ENCODE assay signal across 16 cellular contexts in the genomic region with DNA sequence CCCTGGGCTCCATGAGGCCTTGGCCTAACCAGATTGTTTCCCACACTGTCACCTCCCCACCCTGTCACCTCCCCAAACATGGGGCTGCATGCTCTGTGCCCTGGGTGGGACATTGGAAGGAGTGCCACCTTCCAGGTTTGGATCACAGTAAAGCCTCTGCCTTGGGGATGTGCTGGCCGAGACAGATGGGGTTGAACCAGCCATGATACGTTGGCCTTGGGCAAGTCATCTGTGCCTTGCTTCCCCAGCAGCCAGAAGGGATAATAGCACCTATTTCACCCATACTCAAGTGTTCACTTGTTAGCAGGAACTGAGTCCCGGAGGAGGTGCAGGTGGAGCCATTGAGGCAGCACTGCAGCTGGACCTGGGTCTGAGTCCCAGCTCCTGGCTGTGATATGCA. TPM values are rescaled to one million over a fixed set of nuclear protein-coding genes. Genes with fewer than 3 reads are reported as not detected.
A peak's percentile ranks its signal among the peaks of the same experiment; 100 is the strongest.
DNase-seq lines count a peak whose midpoint lies in the region; ATAC-seq, FAIRE-seq and TF ChIP-seq lines count a peak whose summit lies in the region.
"Not testable (repeated sequence)": the region's sequence is repeated elsewhere in the genome, so short reads cannot be mapped to it uniquely, and the experiment has no call there.
"Had no signal": no experiment of that assay in that cellular context is flagged by ENCODE, and none has a peak within 500 bp of the region (broad histone marks: within the 10 kb centered on the region; RNA-seq: fewer than 3 reads in every experiment).

No MANE protein-coding gene starts in this region.

- H3K4ac ChIP-seq in H9 (ENCODE audit: low read depth, low read length); trophoblast cell (ENCODE audit: low read depth, low read length): not testable (repeated sequence)

- H4K5ac ChIP-seq in H9 (ENCODE audit: insufficient read length, low read depth, low read length) = not testable (repeated sequence)

- TF ChIP-seq EP300 in HepG2 (IDR thresholded peaks at IDR 0.05; ENCODE audit: low read depth in 2 of 2, low read length in 2 of 2); HepG2 (CRISPR knock-in tag; IDR thresholded peaks at IDR 0.05; ENCODE audit: borderline replicate concordance): not testable (repeated sequence)

- not testable (repeated sequence) for H2BK15ac ChIP-seq in H9 (ENCODE audit: low read depth, low read length)

- not testable (repeated sequence) for H3K4me2 ChIP-seq in H9 (ENCODE audit: insufficient read depth, insufficient read length, low read length); HepG2 (ENCODE audit: low read depth, low read length); trophoblast cell (ENCODE audit: low read length)

- H2AFZ ChIP-seq in H9 (ENCODE audit: low read length); HepG2 (ENCODE audit: low read length); trophoblast cell (ENCODE audit: insufficient read depth, low read length, poor library complexity): not testable (repeated sequence)

- not testable (repeated sequence) for H2BK5ac ChIP-seq in H9 (ENCODE audit: insufficient read length, low read length); trophoblast cell (ENCODE audit: low read depth, low read length, poor library complexity)

- not testable (repeated sequence) for H3K36me3 ChIP-seq in RWPE2 (ENCODE audit: low read depth); endodermal cell (ENCODE audit: control insufficient read depth, insufficient read depth, low read length); heart left ventricle; HepG2 (replicated peaks in 1 of 2; ENCODE audit: control insufficient read depth in 1 of 2, insufficient read depth in 2 of 2, low read length in 2 of 2); trophoblast cell (ENCODE audit: control insufficient read depth in 1 of 2, insufficient read depth in 2 of 2, low read length in 2 of 2)

- intact Hi-C loops in heart left ventricle (cut with DNase I) = loop anchor here in 2 of 10 donors (10.0 kb wide), 2 partner anchors 251 to 1151 kb away; a partner anchor contains a TSS
- intact Hi-C loops in HepG2 (cut with micrococcal nuclease; ENCODE audit: unreplicated experiment) = not testable (repeated sequence)

- H3K27me3 Mint-ChIP-seq in H9 (ENCODE audit: low read depth); activated CD8-positive, alpha-beta memory T cell treated with anti-CD3 and anti-CD28 coated beads, Interleukin-2, amount 10 ng/mL, durations not matched to agents 7 days and 5 days; endodermal cell (ENCODE audit: insufficient read depth): not testable (repeated sequence)

- in situ Hi-C loops in HepG2 (cut with HindIII; ENCODE audit: extremely low pct_ligation_motif_present, low pct_unique_long_range_greater_than_20kb) = not testable (repeated sequence)

- H4K12ac ChIP-seq in trophoblast cell (ENCODE audit: low read depth, low read length) = not testable (repeated sequence)

- not testable (repeated sequence) for TF ChIP-seq RAD21 in HepG2 (CRISPR knock-in tag; IDR thresholded peaks at IDR 0.05)

- H3K56ac ChIP-seq in H9 (ENCODE audit: insufficient read length, low read depth, low read length) = not testable (repeated sequence)

- H3K79me1 ChIP-seq in H9 (ENCODE audit: insufficient read depth, low read depth, low read length, poor library complexity, severe bottlenecking); trophoblast cell (ENCODE audit: low read length): not testable (repeated sequence)

- no CpG with 5 or more reads among the region's 3 CpGs for WGBS in H9 (ENCODE audit: extremely low coverage, insufficient read length, low lambda C conversion rate)
- 61 to 68% methylated on average over 2 to 3 of the region's 3 CpGs for WGBS in endodermal cell (ENCODE audit: insufficient coverage in 1 of 2, insufficient read length in 1 of 2), 2 experiments
- WGBS in heart left ventricle, 4 donors = 60 to 82% (median 79%) methylated on average over 3 of the region's 3 CpGs
- WGBS in HepG2 (ENCODE audit: low lambda C conversion rate) = 16% methylated on average over 3 of the region's 3 CpGs
- WGBS in trophoblast cell (ENCODE audit: extremely low coverage, insufficient coverage, insufficient read length) = no CpG with 5 or more reads among the region's 3 CpGs

- H4K20me1 ChIP-seq in H9 (ENCODE audit: control insufficient read depth, insufficient read depth, insufficient read length); HepG2 (ENCODE audit: insufficient read depth, low read length): not testable (repeated sequence)

- H2BK20ac ChIP-seq in H9 (ENCODE audit: low read depth, low read length, poor library complexity, severe bottlenecking) = not testable (repeated sequence)

- H3K23me2 ChIP-seq in H9 (ENCODE audit: insufficient read length, low read depth, low read length, poor library complexity, severe bottlenecking) = not testable (repeated sequence)

- not testable (repeated sequence) for H3K18ac ChIP-seq in H9 (ENCODE audit: insufficient read length, low read depth, low read length); trophoblast cell (ENCODE audit: low read length)

- not testable (repeated sequence) for H3K23ac ChIP-seq in H9 (ENCODE audit: insufficient read length, low read depth, low read length); trophoblast cell (ENCODE audit: low read length)

- H3K4me1 ChIP-seq in H9 (ENCODE audit: insufficient read depth, low read length); RWPE2 (ENCODE audit: insufficient read depth, poor library complexity, severe bottlenecking); endodermal cell (ENCODE audit: control insufficient read depth, insufficient read depth, low read length); heart left ventricle; HepG2 (ENCODE audit: insufficient read depth, low read length); trophoblast cell (ENCODE audit: control insufficient read depth in 1 of 2, insufficient read depth in 2 of 2, low read length in 2 of 2): not testable (repeated sequence)

- not testable (repeated sequence) for H2AK5ac ChIP-seq in H9 (ENCODE audit: insufficient read length, low read length); trophoblast cell (ENCODE audit: low read length)

- not testable (repeated sequence) for H3K27ac ChIP-seq in H9 (ENCODE audit: insufficient read length, low read depth, low read length); RWPE2 (ENCODE audit: poor library complexity, severe bottlenecking); endodermal cell (ENCODE audit: low read depth, low read length); heart left ventricle; HepG2 (ENCODE audit: extremely low read length, insufficient read depth, low read length); trophoblast cell (ENCODE audit: low read depth, low read length)

- not testable (repeated sequence) for H4K8ac ChIP-seq in H9 (replicated peaks; ENCODE audit: insufficient read length, low read depth, low read length); trophoblast cell (ENCODE audit: low read depth, low read length)

- FAIRE-seq in HepG2 (lab: Jason Lieb, UNC); urothelium cell line (lab: Jason Lieb, UNC): not testable (repeated sequence)

- not testable (repeated sequence) for H2BK12ac ChIP-seq in H9 (ENCODE audit: insufficient read length, low read depth, low read length); trophoblast cell (ENCODE audit: low read length)

- H3K36me3 Mint-ChIP-seq in H9 (ENCODE audit: insufficient read depth in 1 of 3, low read depth in 3 of 3); activated CD8-positive, alpha-beta memory T cell treated with anti-CD3 and anti-CD28 coated beads, Interleukin-2, amount 10 ng/mL, durations not matched to agents 7 days and 5 days; endodermal cell (ENCODE audit: low read depth): not testable (repeated sequence)

- BruUV-seq in HepG2 (replicated peaks; lab: Mats Ljungman, UMichigan) = not testable (repeated sequence)

- not testable (repeated sequence) for TF ChIP-seq CTCF in H9 (conservative IDR thresholded peaks at IDR 0.05); RWPE2 (IDR thresholded peaks at IDR 0.05; ENCODE audit: poor library complexity, severe bottlenecking); endodermal cell (conservative IDR thresholded peaks at IDR 0.05); heart left ventricle (IDR thresholded peaks at IDR 0.05); HepG2 (CRISPR knock-in tag; IDR thresholded peaks at IDR 0.05)

- H3K9me3 ChIP-seq in H9 (ENCODE audit: control insufficient read depth, low read depth, low read length); RWPE2 (ENCODE audit: severe bottlenecking); endodermal cell (ENCODE audit: control insufficient read depth, low read length); heart left ventricle; HepG2 (ENCODE audit: low read length); trophoblast cell (ENCODE audit: insufficient read depth, low read depth, low read length): not testable (repeated sequence)

- H4K91ac ChIP-seq in H9 (ENCODE audit: insufficient read length, low read depth, low read length); trophoblast cell (ENCODE audit: low read depth, low read length): not testable (repeated sequence)

- not testable (repeated sequence) for H3K9ac ChIP-seq in H9 (ENCODE audit: extremely low read depth, insufficient read length, low read length); endodermal cell (ENCODE audit: extremely low read depth, low read length, poor library complexity, severe bottlenecking); HepG2 (ENCODE audit: insufficient read depth, low read depth, low read length)
- peak overlapping the region; percentile 77 for H3K9ac ChIP-seq in trophoblast cell (ENCODE audit: low read length)

- H3K79me2 ChIP-seq in H9 (ENCODE audit: insufficient read depth, low read length); HepG2 (ENCODE audit: insufficient read depth, low read length); trophoblast cell (ENCODE audit: control insufficient read depth, insufficient read depth, low read length, poor library complexity): not testable (repeated sequence)

- DNase-seq in H9 = peak; percentile 20
- peak; percentile 68 for DNase-seq in RWPE2 (ENCODE audit: low spot score)
- DNase-seq in activated CD8-positive, alpha-beta memory T cell treated with anti-CD3 and anti-CD28 coated beads, Interleukin-2, amount 10 ng/mL, durations not matched to agents 7 days and 5 days = peak; percentile 41
- DNase-seq in endodermal cell = peak; percentile 34
- DNase-seq in heart left ventricle = peak in 3 of 5 donors; percentile 9 to 16 (median 14)
- DNase-seq in HepG2 (ENCODE audit: low spot score); trophoblast cell: not testable (repeated sequence)
- DNase-seq in urothelium cell line (ENCODE audit: low spot score) = peak; percentile 1

- H3K4me1 Mint-ChIP-seq in H9; activated CD8-positive, alpha-beta memory T cell treated with anti-CD3 and anti-CD28 coated beads, Interleukin-2, amount 10 ng/mL, durations not matched to agents 7 days and 5 days; endodermal cell: not testable (repeated sequence)

- ATAC-seq in RWPE2 (ENCODE audit: low read depth); activated CD8-positive, alpha-beta memory T cell treated with anti-CD3 and anti-CD28 coated beads, Interleukin-2, amount 10 ng/mL, durations not matched to agents 7 days and 5 days; heart left ventricle: not testable (repeated sequence)
- ATAC-seq in HepG2 = 0 out of 3 replicates have a peak, but pooled peaks have one; percentile 15

- CTCF ChIA-PET in activated CD8-positive, alpha-beta memory T cell treated with anti-CD3 and anti-CD28 coated beads, Interleukin-2, amount 10 ng/mL, durations not matched to agents 7 days and 5 days (lab: Charles Lee); HepG2 (lab: Yijun Ruan, JAX; ENCODE audit: low intra/inter-chr PET ratio, low total read pairs): not testable (repeated sequence)

- POLR2A ChIA-PET in HepG2 (lab: Yijun Ruan, JAX) = not testable (repeated sequence)

- not testable (repeated sequence) for TF ChIP-seq POLR2A in heart left ventricle (IDR thresholded peaks at IDR 0.05); HepG2 (IDR thresholded peaks at IDR 0.05; ENCODE audit: insufficient read depth in 1 of 2, low read depth in 2 of 2, low read length in 2 of 2)

- not testable (repeated sequence) for H3K4me3 ChIP-seq in RWPE2 (ENCODE audit: severe bottlenecking); endodermal cell (ENCODE audit: low read length); heart left ventricle; HepG2 (replicated peaks in 1 of 3; ENCODE audit: insufficient read depth in 1 of 3, low read depth in 2 of 3, low read length in 3 of 3); trophoblast cell (ENCODE audit: low read depth, low read length)

- not testable (repeated sequence) for H2BK120ac ChIP-seq in H9 (ENCODE audit: low read depth, low read length, poor library complexity, severe bottlenecking); trophoblast cell (ENCODE audit: insufficient read depth, low read length, poor library complexity)

- H3K27me3 ChIP-seq in H9 (ENCODE audit: insufficient read depth, low read length); RWPE2 (ENCODE audit: insufficient read depth, poor library complexity, severe bottlenecking); endodermal cell (ENCODE audit: control insufficient read depth, insufficient read depth, low read length, poor library complexity, severe bottlenecking); heart left ventricle; HepG2 (ENCODE audit: control insufficient read depth in 1 of 2, insufficient read depth in 2 of 2, low read length in 2 of 2); trophoblast cell (ENCODE audit: insufficient read depth, low read length): not testable (repeated sequence)

- not testable (repeated sequence) for H3K27ac Mint-ChIP-seq in H9; activated CD8-positive, alpha-beta memory T cell treated with anti-CD3 and anti-CD28 coated beads, Interleukin-2, amount 10 ng/mL, durations not matched to agents 7 days and 5 days; endodermal cell

- H3K9me3 Mint-ChIP-seq in H9; activated CD8-positive, alpha-beta memory T cell treated with anti-CD3 and anti-CD28 coated beads, Interleukin-2, amount 10 ng/mL, durations not matched to agents 7 days and 5 days (ENCODE audit: low read depth); endodermal cell: not testable (repeated sequence)

- H3K4me3 Mint-ChIP-seq in H9; activated CD8-positive, alpha-beta memory T cell treated with anti-CD3 and anti-CD28 coated beads, Interleukin-2, amount 10 ng/mL, durations not matched to agents 7 days and 5 days; endodermal cell: not testable (repeated sequence)

- not testable (repeated sequence) for H3K14ac ChIP-seq in H9 (ENCODE audit: insufficient read depth, low read length); trophoblast cell (ENCODE audit: low read length)

- not testable (repeated sequence) for H3T11ph ChIP-seq in H9 (ENCODE audit: low read length)

RNA-seq across cellular contexts. Expression of a gene that starts 7.0 kb away (rescaled TPM):
- total RNA-seq in H9 (2021) (0.35 and 0.37 TPM in 2 replicates), endodermal cell (under 1 TPM; 0.11 to 0.24 TPM), heart left ventricle (not detected), HepG2 (2016; rRNA removed; fragmentation: Illumina TruSeq; extraction: Trizol) (not detected in 2 replicates)
- under 1 TPM in 1 of 2 experiments, not detected in 1; 0.12 TPM for total RNA-seq in activated CD8-positive, alpha-beta memory T cell treated with anti-CD3 and anti-CD28 coated beads, Interleukin-2, amount 10 ng/mL, durations not matched to agents 7 days and 5 days
- 0.11 TPM for polyA plus RNA-seq in endodermal cell (2013, experiment 1 of 2)
- not detected for polyA plus RNA-seq in endodermal cell (2013, experiment 2 of 2)
- polyA plus RNA-seq in heart left ventricle (not detected), HepG2 (2011; rRNA removed) (0.04 TPM in 1 of 2 replicates, not detected in the other)
- not detected in 2 replicates for total RNA-seq in HepG2 (2016; cell fraction: cytosol; rRNA removed; fragmentation: Illumina TruSeq; extraction: Trizol; ENCODE audit: low read depth)
- 0.04 TPM in 1 of 2 replicates, not detected in the other for total RNA-seq in HepG2 (2016; cell fraction: insoluble cytoplasmic fraction; rRNA removed; fragmentation: Illumina TruSeq; extraction: Trizol)
- total RNA-seq in HepG2 (2016; cell fraction: membrane; rRNA removed; fragmentation: Illumina TruSeq; extraction: Trizol) = not detected in 2 replicates
- total RNA-seq in HepG2 (2016; cell fraction: nucleus; rRNA removed; fragmentation: Illumina TruSeq; extraction: Trizol) = 0.13 TPM in 1 of 2 replicates, not detected in the other
- polyA plus RNA-seq in HepG2 (2011; cell fraction: cytosol; rRNA removed) = not detected in 2 replicates
- polyA plus RNA-seq in HepG2 (2011; cell fraction: nucleus; rRNA removed) = 0.03 and 0.05 TPM in 2 replicates
- polyA plus RNA-seq in HepG2 (2012) = 0.13 and 0.15 TPM in 2 replicates
- polyA plus RNA-seq in HepG2 (2016; cell fraction: cytosol; fragmentation: Illumina TruSeq; extraction: Trizol; ENCODE audit: low read depth) = not detected in 2 replicates
- polyA plus RNA-seq in HepG2 (2016; cell fraction: insoluble cytoplasmic fraction; fragmentation: Illumina TruSeq; extraction: Trizol; ENCODE audit: low read depth) = not detected in 2 replicates
- polyA plus RNA-seq in HepG2 (2016; cell fraction: membrane; fragmentation: Illumina TruSeq; extraction: Trizol; ENCODE audit: low read depth) = not detected in 2 replicates
- polyA plus RNA-seq in HepG2 (2016; cell fraction: nucleus; fragmentation: Illumina TruSeq; extraction: Trizol; ENCODE audit: insufficient read depth, low read depth) = not detected in 2 replicates
- not detected in 2 replicates for polyA minus RNA-seq in HepG2 (2011; rRNA and poly(A)+ RNA removed; ENCODE audit: low replicate concordance)
- polyA minus RNA-seq in HepG2 (2011; cell fraction: cytosol; rRNA and poly(A)+ RNA removed) = not detected in 2 replicates
- 0.12 and 0.13 TPM in 2 replicates for polyA minus RNA-seq in HepG2 (2011; cell fraction: nucleus; rRNA and poly(A)+ RNA removed)
- 0.08 TPM in 1 of 2 replicates, not detected in the other for polyA plus RNA-seq in trophoblast cell (2013)
- total RNA-seq: CD4-positive, CD25-positive, alpha-beta regulatory T cell; H4; MCF 10A; OCI-LY7; Peyer's patch had no signal
- polyA plus RNA-seq: BJ; CD4-positive, CD25-positive, alpha-beta regulatory T cell; IgD-negative memory B cell had no signal

RNA-seq across cellular contexts. Expression of a gene that starts 17.5 kb away (rescaled TPM):
- total RNA-seq in H9 (2021) (not detected in 2 replicates), endodermal cell (not detected), heart left ventricle (not detected), HepG2 (2016; rRNA removed; fragmentation: Illumina TruSeq; extraction: Trizol) (not detected in 2 replicates)
- not detected for total RNA-seq in activated CD8-positive, alpha-beta memory T cell treated with anti-CD3 and anti-CD28 coated beads, Interleukin-2, amount 10 ng/mL, durations not matched to agents 7 days and 5 days
- polyA plus RNA-seq in endodermal cell (2013, experiment 1 of 2) = not detected
- polyA plus RNA-seq in endodermal cell (2013, experiment 2 of 2) = not detected
- polyA plus RNA-seq in heart left ventricle (not detected), HepG2 (2011; rRNA removed) (not detected in 2 replicates)
- total RNA-seq in HepG2 (2016; cell fraction: cytosol; rRNA removed; fragmentation: Illumina TruSeq; extraction: Trizol; ENCODE audit: low read depth) = not detected in 2 replicates
- total RNA-seq in HepG2 (2016; cell fraction: insoluble cytoplasmic fraction; rRNA removed; fragmentation: Illumina TruSeq; extraction: Trizol) = 0.09 TPM in 1 of 2 replicates, not detected in the other
- not detected in 2 replicates for total RNA-seq in HepG2 (2016; cell fraction: membrane; rRNA removed; fragmentation: Illumina TruSeq; extraction: Trizol)
- not detected in 2 replicates for total RNA-seq in HepG2 (2016; cell fraction: nucleus; rRNA removed; fragmentation: Illumina TruSeq; extraction: Trizol)
- not detected in 2 replicates for polyA plus RNA-seq in HepG2 (2011; cell fraction: cytosol; rRNA removed)
- polyA plus RNA-seq in HepG2 (2011; cell fraction: nucleus; rRNA removed) = 0.07 and 0.11 TPM in 2 replicates
- not detected in 2 replicates for polyA plus RNA-seq in HepG2 (2012)
- not detected in 2 replicates for polyA plus RNA-seq in HepG2 (2016; cell fraction: cytosol; fragmentation: Illumina TruSeq; extraction: Trizol; ENCODE audit: low read depth)
- not detected in 2 replicates for polyA plus RNA-seq in HepG2 (2016; cell fraction: insoluble cytoplasmic fraction; fragmentation: Illumina TruSeq; extraction: Trizol; ENCODE audit: low read depth)
- not detected in 2 replicates for polyA plus RNA-seq in HepG2 (2016; cell fraction: membrane; fragmentation: Illumina TruSeq; extraction: Trizol; ENCODE audit: low read depth)
- not detected in 2 replicates for polyA plus RNA-seq in HepG2 (2016; cell fraction: nucleus; fragmentation: Illumina TruSeq; extraction: Trizol; ENCODE audit: insufficient read depth, low read depth)
- not detected in 2 replicates for polyA minus RNA-seq in HepG2 (2011; rRNA and poly(A)+ RNA removed; ENCODE audit: low replicate concordance)
- polyA minus RNA-seq in HepG2 (2011; cell fraction: cytosol; rRNA and poly(A)+ RNA removed) = not detected in 2 replicates
- polyA minus RNA-seq in HepG2 (2011; cell fraction: nucleus; rRNA and poly(A)+ RNA removed) = not detected in 2 replicates
- polyA plus RNA-seq in trophoblast cell (2013) = 0.03 and 0.06 TPM in 2 replicates
- total RNA-seq: CD4-positive, CD25-positive, alpha-beta regulatory T cell; H4; MCF 10A; Peyer's patch had no signal
- polyA plus RNA-seq: A549; BJ; CD4-positive, CD25-positive, alpha-beta regulatory T cell; IgD-negative memory B cell had no signal
